ENCODE assay signal across 12 cellular contexts in genomic region chr13:38641164-38641948, GRCh38. TPM values are rescaled to one million over a fixed set of nuclear protein-coding genes. Genes with fewer than 3 reads are reported as not detected.
A peak's percentile ranks its signal among the peaks of the same experiment; 100 is the strongest.
DNase-seq lines count a peak whose midpoint lies in the region; ATAC-seq, FAIRE-seq and TF ChIP-seq lines count a peak whose summit lies in the region.
"Had no signal": no experiment of that assay in that cellular context is flagged by ENCODE, and none has a peak within 500 bp of the region (broad histone marks: within the 10 kb centered on the region; RNA-seq: fewer than 3 reads in every experiment).

No MANE protein-coding gene starts in this region.

- no peak for TF ChIP-seq POLR2A in HepG2 (IDR thresholded peaks at IDR 0.05; ENCODE audit: insufficient read depth in 1 of 2, low read depth in 2 of 2, low read length in 2 of 2)

- no peak for DNase-seq in AG09309 (ENCODE audit: low read depth)
- peak; percentile 22 for DNase-seq in GM23338 (ENCODE audit: low spot score)
- peak; percentile 10 for DNase-seq in astrocyte of the hippocampus (ENCODE audit: low read depth, low spot score)
- DNase-seq in HepG2 (ENCODE audit: low spot score), result no peak
- DNase-seq in central memory CD4-positive, alpha-beta T cell, result no peak
- DNase-seq in cerebellar cortex (ENCODE audit: low spot score), result no peak
- DNase-seq: activated CD4-positive, alpha-beta T cell treated with anti-CD3 and anti-CD28 coated beads for 36 hours; activated gamma-delta T cell treated with Interleukin-2 at 50 U/mL for 16 hours; colonic mucosa; NCI-H774 had no signal

- no peaks in the 10 kb centered on the region for H3K36me3 ChIP-seq in GM23338 (ENCODE audit: insufficient read depth)
- H3K36me3 ChIP-seq in HepG2 (replicated peaks in 1 of 2; ENCODE audit: control insufficient read depth in 1 of 2, insufficient read depth in 2 of 2, low read length in 2 of 2), result no peaks in the 10 kb centered on the region
- H3K36me3 ChIP-seq: colonic mucosa had no signal

- H3K9ac ChIP-seq in HepG2 (ENCODE audit: insufficient read depth, low read depth, low read length), result no peak overlapping the region

- no peak for TF ChIP-seq RAD21 in HepG2 (CRISPR knock-in tag; IDR thresholded peaks at IDR 0.05)

- H3K4me1 ChIP-seq in GM23338 (ENCODE audit: insufficient read depth) (no peaks in the 10 kb centered on the region), HepG2 (ENCODE audit: insufficient read depth, low read length) (no peaks in the 10 kb centered on the region)
- H3K4me1 ChIP-seq: colonic mucosa had no signal

- H3K9me3 ChIP-seq in HepG2 (ENCODE audit: low read length), result no peaks in the 10 kb centered on the region
- H3K9me3 ChIP-seq: colonic mucosa had no signal

- no peaks in the 10 kb centered on the region for H3K9me3 Mint-ChIP-seq in GM23338

- intact Hi-C loops in HepG2 (cut with micrococcal nuclease; ENCODE audit: unreplicated experiment), result no loop called here

- H3K4me2 ChIP-seq in GM23338 (no peak overlapping the region), HepG2 (ENCODE audit: low read depth, low read length) (no peak overlapping the region)

- H3K79me2 ChIP-seq in GM23338 (replicated peaks; ENCODE audit: insufficient read depth) (no peaks in the 10 kb centered on the region), HepG2 (ENCODE audit: insufficient read depth, low read length) (no peaks in the 10 kb centered on the region)

- 27% methylated on average over 5 of the region's 5 CpGs for WGBS in HepG2 (ENCODE audit: low lambda C conversion rate)

- no peak overlapping the region for H3K27ac ChIP-seq in GM23338 (ENCODE audit: low read depth)
- no peak overlapping the region for H3K27ac ChIP-seq in HepG2 (ENCODE audit: extremely low read length, insufficient read depth, low read length)
- H3K27ac ChIP-seq: colonic mucosa had no signal

- H3K4me3 Mint-ChIP-seq in GM23338, result no peak overlapping the region
- H3K4me3 Mint-ChIP-seq: activated CD4-positive, alpha-beta T cell treated with anti-CD3 and anti-CD28 coated beads for 36 hours had no signal

- POLR2A ChIA-PET in HepG2 (lab: Yijun Ruan, JAX), result no interaction called here

- ATAC-seq in GM23338, result no peak
- ATAC-seq in HepG2, result peak; percentile 49; the same call in 1 of the 3 replicates
- no peak for ATAC-seq in HG03108 (IDR thresholded peaks at IDR 0.05; ENCODE audit: unreplicated experiment)
- no peak for ATAC-seq in HG03378 (IDR thresholded peaks at IDR 0.05; ENCODE audit: unreplicated experiment)
- ATAC-seq: activated CD4-positive, alpha-beta T cell treated with anti-CD3 and anti-CD28 coated beads for 36 hours had no signal

- no peaks in the 10 kb centered on the region for H4K20me1 ChIP-seq in GM23338 (replicated peaks; ENCODE audit: insufficient read depth)
- no peaks in the 10 kb centered on the region for H4K20me1 ChIP-seq in HepG2 (ENCODE audit: insufficient read depth, low read length)

- peak; percentile 5 for TF ChIP-seq CTCF in AG09309 (IDR thresholded peaks at IDR 0.05; ENCODE audit: control insufficient read depth, insufficient read depth, low read depth, low read length, missing control alignments)
- TF ChIP-seq CTCF in GM23338 (conservative IDR thresholded peaks at IDR 0.05; ENCODE audit: low read depth in 2 of 2), result peak; percentile 31 to 46; a peak in 2 of 4 replicates
- TF ChIP-seq CTCF in HepG2 (CRISPR knock-in tag; IDR thresholded peaks at IDR 0.05), result no peak

- H2AFZ ChIP-seq in GM23338, result no peak overlapping the region
- H2AFZ ChIP-seq in HepG2 (ENCODE audit: low read length), result no peak overlapping the region

- peaks cover 16% of the 10 kb centered on the region for H3K4me1 Mint-ChIP-seq in GM23338
- H3K4me1 Mint-ChIP-seq: activated CD4-positive, alpha-beta T cell treated with anti-CD3 and anti-CD28 coated beads for 36 hours had no signal

- TF ChIP-seq EP300 in HepG2 (IDR thresholded peaks at IDR 0.05; ENCODE audit: low read depth in 2 of 2, low read length in 2 of 2) (no peak), HepG2 (CRISPR knock-in tag; IDR thresholded peaks at IDR 0.05; ENCODE audit: borderline replicate concordance) (no peak)

- BruUV-seq in HepG2 (replicated peaks; lab: Mats Ljungman, UMichigan), result no TSS peak

- FAIRE-seq in HepG2 (lab: Jason Lieb, UNC), result no peak

- H3K27me3 ChIP-seq in GM23338 (ENCODE audit: insufficient read depth) (no peaks in the 10 kb centered on the region), HepG2 (ENCODE audit: control insufficient read depth in 1 of 2, insufficient read depth in 2 of 2, low read length in 2 of 2) (no peaks in the 10 kb centered on the region)
- H3K27me3 ChIP-seq: colonic mucosa had no signal

- CTCF ChIA-PET in HepG2 (lab: Yijun Ruan, JAX; ENCODE audit: low intra/inter-chr PET ratio, low total read pairs), result no interaction called here

- H3F3A ChIP-seq in GM23338 (replicated peaks; ENCODE audit: low read depth), result no peaks in the 10 kb centered on the region

- in situ Hi-C loops in HepG2 (cut with HindIII; ENCODE audit: extremely low pct_ligation_motif_present, low pct_unique_long_range_greater_than_20kb), result no loop called here

- H3K9me2 ChIP-seq in GM23338 (ENCODE audit: insufficient read depth), result no peaks in the 10 kb centered on the region; the same call in 1 of the 2 replicates

- H3K27ac Mint-ChIP-seq in GM23338, result no peak overlapping the region
- H3K27ac Mint-ChIP-seq: activated CD4-positive, alpha-beta T cell treated with anti-CD3 and anti-CD28 coated beads for 36 hours had no signal

- H3K36me3 Mint-ChIP-seq in GM23338 (ENCODE audit: low read depth), result no peaks in the 10 kb centered on the region

- H3K27me3 Mint-ChIP-seq in GM23338 (ENCODE audit: insufficient read depth, low read depth, poor library complexity), result peaks cover 1% of the 10 kb centered on the region

- no peak overlapping the region for H3K4me3 ChIP-seq in AG09309 (ENCODE audit: control insufficient read depth, low read depth, low read length)
- no peak overlapping the region for H3K4me3 ChIP-seq in GM23338
- H3K4me3 ChIP-seq in HepG2 (replicated peaks in 1 of 3; ENCODE audit: insufficient read depth in 1 of 3, low read depth in 2 of 3, low read length in 3 of 3), result no peak overlapping the region
- H3K4me3 ChIP-seq: colonic mucosa had no signal

TF ChIP-seq in HepG2, 621 proteins besides CTCF, POLR2A, EP300 and RAD21:
- TF ChIP-seq, protein P1, sequence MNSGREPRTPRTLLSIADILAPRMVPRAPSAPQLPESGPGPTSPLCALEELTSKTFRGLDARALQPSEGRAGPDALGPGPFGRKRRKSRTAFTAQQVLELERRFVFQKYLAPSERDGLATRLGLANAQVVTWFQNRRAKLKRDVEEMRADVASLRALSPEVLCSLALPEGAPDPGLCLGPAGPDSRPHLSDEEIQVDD (CRISPR knock-in tag; IDR thresholded peaks at IDR 0.05; ENCODE audit: borderline replicate concordance), result no peak
- TF ChIP-seq ARID5B (CRISPR knock-in tag; IDR thresholded peaks at IDR 0.05) (no peak), JARID2 (CRISPR knock-in tag; IDR thresholded peaks at IDR 0.05; ENCODE audit: insufficient replicate concordance) (no peak)

RNA-seq across cellular contexts. Expression of gene FREM2, which starts 45.5 kb away (rescaled TPM):
- total RNA-seq in GM23338 (2014; rRNA removed; shearing (Covaris generic)), result 29.6 and 29.8 TPM in 2 replicates
- 2.2 and 2.4 TPM in 2 replicates for polyA plus RNA-seq in GM23338 (2016; fragmentation: Nextera tagmentation; extraction: Ambion mirVana)
- total RNA-seq in HepG2 (2016; rRNA removed; fragmentation: Illumina TruSeq; extraction: Trizol), result not detected in 2 replicates
- not detected in 2 replicates for total RNA-seq in HepG2 (2016; cell fraction: cytosol; rRNA removed; fragmentation: Illumina TruSeq; extraction: Trizol; ENCODE audit: low read depth)
- not detected in 2 replicates for total RNA-seq in HepG2 (2016; cell fraction: insoluble cytoplasmic fraction; rRNA removed; fragmentation: Illumina TruSeq; extraction: Trizol)
- not detected in 2 replicates for total RNA-seq in HepG2 (2016; cell fraction: membrane; rRNA removed; fragmentation: Illumina TruSeq; extraction: Trizol)
- not detected in 2 replicates for total RNA-seq in HepG2 (2016; cell fraction: nucleus; rRNA removed; fragmentation: Illumina TruSeq; extraction: Trizol)
- polyA plus RNA-seq in HepG2 (2011; rRNA removed), result not detected in 2 replicates
- polyA plus RNA-seq in HepG2 (2011; cell fraction: cytosol; rRNA removed), result not detected in 2 replicates
- not detected in 2 replicates for polyA plus RNA-seq in HepG2 (2011; cell fraction: nucleus; rRNA removed)
- not detected in 2 replicates for polyA plus RNA-seq in HepG2 (2012)
- not detected in 2 replicates for polyA plus RNA-seq in HepG2 (2016; cell fraction: cytosol; fragmentation: Illumina TruSeq; extraction: Trizol; ENCODE audit: low read depth)
- polyA plus RNA-seq in HepG2 (2016; cell fraction: insoluble cytoplasmic fraction; fragmentation: Illumina TruSeq; extraction: Trizol; ENCODE audit: low read depth), result not detected in 2 replicates
- polyA plus RNA-seq in HepG2 (2016; cell fraction: membrane; fragmentation: Illumina TruSeq; extraction: Trizol; ENCODE audit: low read depth), result not detected in 2 replicates
- polyA plus RNA-seq in HepG2 (2016; cell fraction: nucleus; fragmentation: Illumina TruSeq; extraction: Trizol; ENCODE audit: insufficient read depth, low read depth), result not detected in 2 replicates
- polyA minus RNA-seq in HepG2 (2011; rRNA and poly(A)+ RNA removed; ENCODE audit: low replicate concordance), result under 0.01 TPM in 1 of 2 replicates, not detected in the other
- polyA minus RNA-seq in HepG2 (2011; cell fraction: cytosol; rRNA and poly(A)+ RNA removed), result not detected in 2 replicates
- polyA minus RNA-seq in HepG2 (2011; cell fraction: nucleus; rRNA and poly(A)+ RNA removed), result not detected in 2 replicates
- total RNA-seq: activated CD4-positive, alpha-beta T cell treated with anti-CD3 and anti-CD28 coated beads for 36 hours had no signal

Comparison
In these comparisons a context has a peak if more than half of its experiments do, and no peak if none do; other contexts are left out.
1. DNase-seq: peak in GM23338 (single experiment) and astrocyte of the hippocampus (single experiment); none in AG09309 (single experiment), HepG2 (single experiment), central memory CD4-positive, alpha-beta T cell (single experiment) and cerebellar cortex (single experiment).
2. RNA of gene FREM2, which starts 45.5 kb away (total RNA-seq): 29.6 to 29.8 TPM in GM23338; not detected in HepG2; every median in the first group is over 10 times any median in the second.